Comparison of ENCODE assay signal across 8 cellular contexts in genomic region chr16:50603206-50604064, GRCh38. TPM values are rescaled to one million over a fixed set of nuclear protein-coding genes. Genes with fewer than 3 reads are reported as not detected.
DNase-seq lines count a peak whose midpoint lies in the region; ATAC-seq and TF ChIP-seq lines count a peak whose summit lies in the region.

No MANE protein-coding gene starts in this region.

- H3K36me3 ChIP-seq in spleen (no peaks in the 10 kb centered on the region), thyroid gland (no peaks in the 10 kb centered on the region)

- H3K9me3 ChIP-seq in spleen = no peaks in the 10 kb centered on the region
- no peaks in the 10 kb centered on the region for H3K9me3 ChIP-seq in thyroid gland

- H3K27me3 ChIP-seq in spleen (replicated peaks in 1 of 7) (no peaks in the 10 kb centered on the region), thyroid gland (no peaks in the 10 kb centered on the region)

- DNase-seq in GM04503 (ENCODE audit: low read depth) (peak; percentile 53), astrocyte of the hippocampus (ENCODE audit: low read depth, low spot score) (peak; percentile 81), iris pigment epithelial cell (ENCODE audit: low read depth) (peak; percentile 26), spleen (no peak), thyroid gland (no peak)
- DNase-seq in activated CD4-positive, alpha-beta memory T cell treated with anti-CD3 and anti-CD28 coated beads for 36 hours = no peak

- no peaks in the 10 kb centered on the region for H3K36me3 Mint-ChIP-seq in activated CD4-positive, alpha-beta memory T cell treated with anti-CD3 and anti-CD28 coated beads for 36 hours

- H3K4me3 ChIP-seq in spleen (no peak overlapping the region), thyroid gland (replicated peaks in 1 of 3) (no peak overlapping the region)

- no peaks in the 10 kb centered on the region for H3K27me3 Mint-ChIP-seq in activated CD4-positive, alpha-beta memory T cell treated with anti-CD3 and anti-CD28 coated beads for 36 hours

- intact Hi-C loops in spleen (cut with DNase I; ENCODE audit: low total_unique reads) = no loop called here
- intact Hi-C loops in thyroid gland (cut with DNase I) = no loop called here
- intact Hi-C loops in activated CD4-positive, alpha-beta memory T cell treated with anti-CD3 and anti-CD28 coated beads for 36 hours (cut with micrococcal nuclease) = no loop called here

- WGBS in spleen, 5 donors = 42 to 67% (median 61%) methylated on average over 16 to 18 of the region's 18 CpGs
- 71 to 89% methylated on average over 18 of the region's 18 CpGs for WGBS in thyroid gland, 2 donors

- H3K27ac Mint-ChIP-seq in activated CD4-positive, alpha-beta memory T cell treated with anti-CD3 and anti-CD28 coated beads for 36 hours = no peak overlapping the region

- no peak for TF ChIP-seq CTCF in spleen (IDR thresholded peaks at IDR 0.05 in 8 of 11, conservative IDR thresholded peaks at IDR 0.05 in 3 of 11)
- TF ChIP-seq CTCF in thyroid gland (IDR thresholded peaks at IDR 0.05) = no peak

- H3K9me3 Mint-ChIP-seq in activated CD4-positive, alpha-beta memory T cell treated with anti-CD3 and anti-CD28 coated beads for 36 hours = no peaks in the 10 kb centered on the region

- peaks cover 0 to 36% (median 17%) of the 10 kb centered on the region in 6 donors for H3K4me1 ChIP-seq in spleen
- no peaks in the 10 kb centered on the region for H3K4me1 ChIP-seq in thyroid gland

- H3K4me1 Mint-ChIP-seq in activated CD4-positive, alpha-beta memory T cell treated with anti-CD3 and anti-CD28 coated beads for 36 hours (ENCODE audit: low read depth) = peaks cover 30% of the 10 kb centered on the region

- no peak overlapping the region for H3K4me3 Mint-ChIP-seq in activated CD4-positive, alpha-beta memory T cell treated with anti-CD3 and anti-CD28 coated beads for 36 hours

- ATAC-seq in GM19351 (IDR thresholded peaks at IDR 0.05; ENCODE audit: unreplicated experiment) (no peak), GM21576 (IDR thresholded peaks at IDR 0.05; ENCODE audit: unreplicated experiment) (no peak)

- H3K27ac ChIP-seq in spleen (peak overlapping the region in 5 of 8 donors; percentile 33 to 68 (median 62)), thyroid gland (no peak overlapping the region)

- POLR2A ChIA-PET in activated CD4-positive, alpha-beta memory T cell treated with anti-CD3 and anti-CD28 coated beads for 36 hours (lab: Charles Lee) = no interaction called here

- TF ChIP-seq POLR2A in spleen (IDR thresholded peaks at IDR 0.05) (no peak), thyroid gland (IDR thresholded peaks at IDR 0.05) (no peak)

- CTCF ChIA-PET in activated CD4-positive, alpha-beta memory T cell treated with anti-CD3 and anti-CD28 coated beads for 36 hours (lab: Charles Lee) = interaction anchor here (0.9 to 1.8 kb wide), 2 partner anchors 63 to 203 kb away, joined by 4 to 6 read pairs; no protein-coding TSS in a partner anchor

RNA-seq across cellular contexts. Expression of gene NKD1, which starts 55.2 kb away (rescaled TPM):
- 10 to 100 TPM in 1 of 7 donors, 1 to 10 TPM in 6; 1.7 to 15.2 (median 7.0) TPM for total RNA-seq in spleen
- polyA plus RNA-seq in spleen = under 1 TPM; 0.11 to 0.74 (median 0.38) TPM
- 10 to 100 TPM in 1 of 4 donors, 1 to 10 TPM in 1, under 1 TPM in 2; 0.63 to 13.8 (median 1.1) TPM for total RNA-seq in thyroid gland
- 1 to 10 TPM in 1 of 2 experiments, under 1 TPM in 1; 0.67 to 1.6 TPM for total RNA-seq in activated CD4-positive, alpha-beta memory T cell treated with anti-CD3 and anti-CD28 coated beads for 36 hours

Comparison
In these comparisons a context has a peak if more than half of its experiments do, and no peak if none do; other contexts are left out.
1. DNase-seq: peak in GM04503 (single experiment), astrocyte of the hippocampus (single experiment) and iris pigment epithelial cell (single experiment); none in spleen (single experiment), thyroid gland (0 of 2) and activated CD4-positive, alpha-beta memory T cell treated with anti-CD3 and anti-CD28 coated beads for 36 hours (single experiment).
2. H3K27ac ChIP-seq: peak in spleen (5 of 8); none in thyroid gland (0 of 3).